ENCODE assay signal across 10 cellular contexts in genomic region chr13:60654405-60654804, GRCh38.
DNase-seq lines count a peak whose midpoint lies in the region; ATAC-seq and TF ChIP-seq lines count a peak whose summit lies in the region.
"Had no signal": no experiment of that assay in that cellular context is flagged by ENCODE, and none has a peak within 500 bp of the region (broad histone marks: within the 10 kb centered on the region; RNA-seq: fewer than 3 reads in every experiment).

No MANE protein-coding gene starts in this region.

- DNase-seq in A673 (ENCODE audit: low spot score) (peak; percentile 67), HAP-1 (ENCODE audit: low spot score in 2 of 2) (peak; percentile 45 to 67), adipocyte (ENCODE audit: low read depth) (peak; percentile 35), islet precursor cell (peak; percentile 65)
- no peak for DNase-seq in effector CD8-positive, alpha-beta T cell (lab: John Stamatoyannopoulos, UW)
- no peak for DNase-seq in activated CD8-positive, alpha-beta T cell treated with anti-CD3 and anti-CD28 coated beads for 36 hours
- DNase-seq: activated CD4-positive, alpha-beta T cell treated with anti-CD3 and anti-CD28 coated beads for 1 hour had no signal

- TF ChIP-seq CTCF in A673 (conservative IDR thresholded peaks at IDR 0.05; ENCODE audit: low read depth, low read length), result peak; percentile 88
- TF ChIP-seq CTCF in activated CD8-positive, alpha-beta T cell treated with anti-CD3 and anti-CD28 coated beads for 36 hours (IDR thresholded peaks at IDR 0.05), result no peak

- H3K36me3 ChIP-seq in A673 (ENCODE audit: insufficient read depth, low read length, poor library complexity, severe bottlenecking), result no peaks in the 10 kb centered on the region
- H3K36me3 ChIP-seq in HAP-1 (replicated peaks), result no peaks in the 10 kb centered on the region
- no peaks in the 10 kb centered on the region for H3K36me3 ChIP-seq in adipocyte (ENCODE audit: control insufficient read depth, insufficient read depth, low read length, severe bottlenecking)

- no peaks in the 10 kb centered on the region for H3K4me1 Mint-ChIP-seq in activated CD8-positive, alpha-beta T cell treated with anti-CD3 and anti-CD28 coated beads for 36 hours (ENCODE audit: low read depth)
- H3K4me1 Mint-ChIP-seq: memory B cell had no signal

- in situ Hi-C loops in HAP-1 (cut with MboI; ENCODE audit: low sequenced_read_pairs), result loop anchor here (25.0 kb wide), 1 partner anchor 758 kb away; the partner anchor contains the start of gene PCDH20

- H3K27ac Mint-ChIP-seq in activated CD8-positive, alpha-beta T cell treated with anti-CD3 and anti-CD28 coated beads for 36 hours, result no peak overlapping the region
- H3K27ac Mint-ChIP-seq: memory B cell had no signal

- no peak for ATAC-seq in HG03354 (IDR thresholded peaks at IDR 0.05; ENCODE audit: poor library complexity, severe bottlenecking, unreplicated experiment)
- no peak for ATAC-seq in HG02840 (IDR thresholded peaks at IDR 0.05; ENCODE audit: low FRiP score, unreplicated experiment)
- ATAC-seq in activated CD8-positive, alpha-beta T cell treated with anti-CD3 and anti-CD28 coated beads for 36 hours, result no peak

- no peak overlapping the region for H3K4me3 ChIP-seq in A673 (ENCODE audit: low read depth, low read length, poor library complexity, severe bottlenecking)
- H3K4me3 ChIP-seq in HAP-1, result no peak overlapping the region
- no peak overlapping the region for H3K4me3 ChIP-seq in adipocyte (ENCODE audit: low read length)

- peaks cover 2% of the 10 kb centered on the region for H3K9me3 Mint-ChIP-seq in activated CD8-positive, alpha-beta T cell treated with anti-CD3 and anti-CD28 coated beads for 36 hours

- H3K27me3 Mint-ChIP-seq in activated CD8-positive, alpha-beta T cell treated with anti-CD3 and anti-CD28 coated beads for 36 hours, result no peaks in the 10 kb centered on the region
- H3K27me3 Mint-ChIP-seq: memory B cell had no signal

- H3K36me3 Mint-ChIP-seq in activated CD8-positive, alpha-beta T cell treated with anti-CD3 and anti-CD28 coated beads for 36 hours (ENCODE audit: low read depth), result no peaks in the 10 kb centered on the region
- H3K36me3 Mint-ChIP-seq: memory B cell had no signal

- CTCF ChIA-PET in A673 (lab: Charles Lee), result interaction anchor here (0.6 kb wide), 1 partner anchor 130 kb away, joined by 5 read pairs; no protein-coding TSS in a partner anchor
- CTCF ChIA-PET in activated CD8-positive, alpha-beta T cell treated with anti-CD3 and anti-CD28 coated beads for 36 hours (lab: Charles Lee), result interaction anchor here (1.3 kb wide), 1 partner anchor 226 kb away, joined by 3 read pairs; no protein-coding TSS in a partner anchor

- H3K9ac ChIP-seq in adipocyte (ENCODE audit: low read length), result no peak overlapping the region

- H3K27ac ChIP-seq in A673 (ENCODE audit: low read depth, low read length, poor library complexity, severe bottlenecking), result no peak overlapping the region

- no peak overlapping the region for H3K4me3 Mint-ChIP-seq in activated CD8-positive, alpha-beta T cell treated with anti-CD3 and anti-CD28 coated beads for 36 hours
- H3K4me3 Mint-ChIP-seq: memory B cell had no signal

- POLR2A ChIA-PET in A673 (lab: Charles Lee; ENCODE audit: low non-redundant PET), result no interaction called here
- POLR2A ChIA-PET in activated CD8-positive, alpha-beta T cell treated with anti-CD3 and anti-CD28 coated beads for 36 hours (lab: Charles Lee), result interaction anchor here (1.0 kb wide), 1 partner anchor 8 kb away, joined by 3 read pairs; no protein-coding TSS in a partner anchor

- H3K27me3 ChIP-seq in A673 (replicated peaks; ENCODE audit: insufficient read depth, low read depth, low read length, poor library complexity), result no peaks in the 10 kb centered on the region
- no peaks in the 10 kb centered on the region for H3K27me3 ChIP-seq in HAP-1 (ENCODE audit: low read depth)
- no peaks in the 10 kb centered on the region for H3K27me3 ChIP-seq in adipocyte (replicated peaks; ENCODE audit: control insufficient read depth, insufficient read depth, low read length)

- H3K4me1 ChIP-seq in A673 (ENCODE audit: insufficient read depth, low read length, poor library complexity, severe bottlenecking), result no peaks in the 10 kb centered on the region
- no peaks in the 10 kb centered on the region for H3K4me1 ChIP-seq in HAP-1
- H3K4me1 ChIP-seq in adipocyte (ENCODE audit: control insufficient read depth, insufficient read depth, low read length), result no peaks in the 10 kb centered on the region

- intact Hi-C loops in A673 (cut with micrococcal nuclease; ENCODE audit: unreplicated experiment), result loop anchor here (5.0 to 10.0 kb wide), 5 partner anchors 103 to 1300 kb away; no protein-coding TSS in a partner anchor
- intact Hi-C loops in activated CD8-positive, alpha-beta T cell treated with anti-CD3 and anti-CD28 coated beads for 36 hours (cut with micrococcal nuclease), result no loop called here

- H3K9me3 ChIP-seq in A673 (ENCODE audit: low read depth, low read length, poor library complexity, severe bottlenecking), result no peaks in the 10 kb centered on the region
- H3K9me3 ChIP-seq in HAP-1, result no peaks in the 10 kb centered on the region
- H3K9me3 ChIP-seq in adipocyte (ENCODE audit: control insufficient read depth, low read length), result no peaks in the 10 kb centered on the region

- no TSS peak for BruUV-seq in A673 (replicated peaks; lab: Mats Ljungman, UMichigan)

Comparison
In these comparisons a context has a peak if more than half of its experiments do, and no peak if none do; other contexts are left out.
1. DNase-seq: peak in A673 (single experiment), HAP-1 (2 of 2), adipocyte (single experiment) and islet precursor cell (single experiment); none in effector CD8-positive, alpha-beta T cell (single experiment) and activated CD8-positive, alpha-beta T cell treated with anti-CD3 and anti-CD28 coated beads for 36 hours (single experiment).